Comparison of ENCODE assay signal across 25 cellular contexts in the genomic region with DNA sequence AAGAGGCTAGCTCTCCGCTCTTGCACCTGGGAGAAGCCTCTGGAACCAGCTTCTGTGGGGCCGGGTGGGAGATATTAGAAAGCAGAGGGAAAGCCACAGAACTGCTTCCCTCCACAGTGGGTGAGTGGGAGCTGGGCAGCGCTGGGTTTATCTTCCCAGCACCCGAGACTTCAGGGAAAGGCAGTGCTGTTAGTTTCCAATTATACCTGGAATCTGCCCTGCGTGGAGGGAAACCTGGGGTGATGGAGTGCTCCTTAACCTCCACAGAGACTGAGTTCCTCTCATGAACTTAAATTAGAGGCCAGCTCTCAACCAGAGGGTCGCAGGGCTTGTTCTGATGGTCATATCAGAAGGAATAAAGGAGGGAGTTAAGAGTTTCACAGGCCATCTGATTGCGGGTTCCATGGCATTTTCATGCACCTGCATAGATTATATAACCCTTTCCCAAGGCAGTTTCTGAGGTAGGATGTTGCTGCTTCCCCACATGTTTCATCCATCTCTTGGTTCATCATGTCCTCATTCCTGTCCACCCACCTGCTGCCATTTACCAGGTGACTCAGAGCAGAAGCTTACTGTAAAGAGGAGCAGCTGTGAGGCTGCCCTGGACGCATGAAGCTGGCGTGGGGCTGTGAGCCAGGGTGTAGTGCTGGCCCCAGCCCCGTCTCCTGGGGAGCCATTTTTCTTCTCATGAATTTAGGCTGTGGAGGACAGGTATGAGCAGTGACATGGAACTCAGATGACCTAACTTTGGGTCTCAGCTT. TPM values are rescaled to one million over a fixed set of nuclear protein-coding genes. Genes with fewer than 3 reads are reported as not detected.
DNase-seq lines count a peak whose midpoint lies in the region; ATAC-seq and TF ChIP-seq lines count a peak whose summit lies in the region.
"Had no signal": no experiment of that assay in that cellular context is flagged by ENCODE, and none has a peak within 500 bp of the region (broad histone marks: within the 10 kb centered on the region; RNA-seq: fewer than 3 reads in every experiment).

No MANE protein-coding gene starts in this region.

- H3K27me3 ChIP-seq in AG04450 (ENCODE audit: control insufficient read depth, insufficient read depth, low read length) = no peaks in the 10 kb centered on the region
- H3K27me3 ChIP-seq in GM23338 (ENCODE audit: insufficient read depth) = no peaks in the 10 kb centered on the region
- H3K27me3 ChIP-seq: adrenal gland, body of pancreas, right lobe of liver, upper lobe of left lung had no signal

- TF ChIP-seq CTCF in AG04450 (IDR thresholded peaks at IDR 0.05; ENCODE audit: low read depth, low read length) (no peak), GM23338 (conservative IDR thresholded peaks at IDR 0.05; ENCODE audit: low read depth in 2 of 2) (no peak), WTC11 (IDR thresholded peaks at IDR 0.05) (no peak)

- H3K4me3 Mint-ChIP-seq in GM23338 (no peak overlapping the region; the same call in 2 of the 3 replicates), WTC11 (peak overlapping the region; percentile 44; the same call in 1 of the 2 replicates)
- H3K4me3 Mint-ChIP-seq in activated CD4-positive, alpha-beta T cell treated with anti-CD3 and anti-CD28 coated beads, Interleukin-2, amount 10 ng/mL, durations not matched to agents 24 days and 14 days = no peak overlapping the region
- H3K4me3 Mint-ChIP-seq: activated CD4-positive, alpha-beta T cell treated with anti-CD3 and anti-CD28 coated beads, Interleukin-2, amount 10 ng/mL, durations not matched to agents 7 days and 5 days; activated T-cell treated with anti-CD3 and anti-CD28 coated beads, Interleukin-2, amount 50 U/mL, for 24 hours; neural crest cell; stimulated activated effector memory CD8-positive, alpha-beta T cell treated with anti-CD3 and anti-CD28 coated beads, Interleukin-12 subunit alpha, Interleukin-12 subunit beta, amount 100 ng/mL, for 72 hours had no signal

- H3K4me3 ChIP-seq in AG04450 (ENCODE audit: low read depth, low read length) (no peak overlapping the region), GM23338 (peak overlapping the region; percentile 6; the same call in 1 of the 2 replicates), iPS-18c (ENCODE audit: insufficient read depth, low read depth, low read length) (peak overlapping the region; percentile 3; the same call in 1 of the 2 replicates)
- H3K4me3 ChIP-seq: adrenal gland, body of pancreas, lung, upper lobe of left lung had no signal

- H3K27ac ChIP-seq in AG04450 (ENCODE audit: low read depth, low read length) = peak overlapping the region; percentile 21
- no peak overlapping the region for H3K27ac ChIP-seq in GM23338 (ENCODE audit: low read depth)
- H3K27ac ChIP-seq: adrenal gland, body of pancreas, upper lobe of left lung, WERI-Rb-1 had no signal

- H3K4me1 Mint-ChIP-seq in GM23338 (peaks cover 46% of the 10 kb centered on the region), WTC11 (peaks cover 52% of the 10 kb centered on the region)
- H3K4me1 Mint-ChIP-seq in activated CD4-positive, alpha-beta T cell treated with anti-CD3 and anti-CD28 coated beads, Interleukin-2, amount 10 ng/mL, durations not matched to agents 24 days and 14 days = no peaks in the 10 kb centered on the region
- H3K4me1 Mint-ChIP-seq: activated CD4-positive, alpha-beta T cell treated with anti-CD3 and anti-CD28 coated beads, Interleukin-2, amount 10 ng/mL, durations not matched to agents 7 days and 5 days; stimulated activated effector memory CD8-positive, alpha-beta T cell treated with anti-CD3 and anti-CD28 coated beads, Interleukin-12 subunit alpha, Interleukin-12 subunit beta, amount 100 ng/mL, for 72 hours had no signal

- H3K9me3 ChIP-seq in AG04450 (ENCODE audit: control insufficient read depth, insufficient read depth, low read length) = no peaks in the 10 kb centered on the region
- H3K9me3 ChIP-seq in iPS-18c (ENCODE audit: control insufficient read depth, insufficient read depth, low read length) = no peaks in the 10 kb centered on the region
- H3K9me3 ChIP-seq: adrenal gland, body of pancreas, right lobe of liver, upper lobe of left lung had no signal

- CTCF ChIA-PET in AG04450 (lab: Charles Lee) (no interaction called here), WTC11 (lab: Charles Lee) (interaction anchor here (0.7 to 2.7 kb wide), 7 partner anchors 9 to 165 kb away, joined by 3 to 9 read pairs (median 3); partner anchors contain the start of gene USP3)

- peaks cover 2% of the 10 kb centered on the region for H3K27me3 Mint-ChIP-seq in GM23338 (ENCODE audit: insufficient read depth, low read depth, poor library complexity)
- no peaks in the 10 kb centered on the region; the same call in 1 of the 2 replicates for H3K27me3 Mint-ChIP-seq in WTC11 (ENCODE audit: low read depth)
- H3K27me3 Mint-ChIP-seq in activated CD4-positive, alpha-beta T cell treated with anti-CD3 and anti-CD28 coated beads, Interleukin-2, amount 10 ng/mL, durations not matched to agents 24 days and 14 days = peaks cover 11% of the 10 kb centered on the region

- POLR2A ChIA-PET in AG04450 (lab: Yijun Ruan, JAX) (no interaction called here), WTC11 (lab: Charles Lee) (interaction anchor here (0.7 to 0.8 kb wide), 2 partner anchors 26 to 63 kb away, joined by 3 read pairs; no protein-coding TSS in a partner anchor)

- ATAC-seq in GM23338 (peak; percentile 42), WTC11 (no peak; the same call in 1 of the 2 replicates), HG02981 (IDR thresholded peaks at IDR 0.05; ENCODE audit: unreplicated experiment) (no peak)
- ATAC-seq: body of pancreas had no signal

- H3K4me1 ChIP-seq in GM23338 (ENCODE audit: insufficient read depth) = peaks cover 27% of the 10 kb centered on the region
- H3K4me1 ChIP-seq: adrenal gland, body of pancreas, upper lobe of left lung had no signal

- intact Hi-C loops in activated CD4-positive, alpha-beta T cell treated with anti-CD3 and anti-CD28 coated beads, Interleukin-2, amount 10 ng/mL, durations not matched to agents 24 days and 14 days (cut with micrococcal nuclease) = no loop called here

- no peaks in the 10 kb centered on the region for H3K79me2 ChIP-seq in GM23338 (replicated peaks; ENCODE audit: insufficient read depth)

- no peaks in the 10 kb centered on the region for H3F3A ChIP-seq in GM23338 (replicated peaks; ENCODE audit: low read depth)

- no peak overlapping the region for H2AFZ ChIP-seq in GM23338

- peak overlapping the region; percentile 28; the same call in 1 of the 2 replicates for H3K4me2 ChIP-seq in GM23338

- no peak for DNase-seq in AG04450 (ENCODE audit: low read depth, low spot score)
- no peak for DNase-seq in GM23338 (ENCODE audit: low spot score)
- DNase-seq in WTC11 (ENCODE audit: low spot score) = no peak
- no peak for DNase-seq in DMS114 treated with DMSO at 0.1 percent for 48 hours (lab: John Stamatoyannopoulos, UW; ENCODE audit: unreplicated experiment)
- no peak for DNase-seq in activated CD4-positive, alpha-beta T cell treated with anti-CD3 and anti-CD28 coated beads, Interleukin-2, amount 10 ng/mL, durations not matched to agents 24 days and 14 days
- no peak for DNase-seq in GDM1 (lab: John Stamatoyannopoulos, UW)
- DNase-seq: activated CD4-positive, alpha-beta T cell treated with anti-CD3 and anti-CD28 coated beads, Interleukin-2, amount 10 ng/mL, durations not matched to agents 7 days and 5 days; activated naive CD4-positive, alpha-beta T cell; activated T-cell treated with anti-CD3 and anti-CD28 coated beads, Interleukin-2, amount 50 U/mL, for 24 hours; adrenal gland; body of pancreas; COR-L47; NCI-H1092 treated with DMSO at 0.1 percent for 48 hours; NCI-H1930; right lobe of liver; stimulated activated CD4-positive, alpha-beta T cell treated with anti-CD3 and anti-CD28 coated beads, Interleukin-12 subunit alpha, Interleukin-12 subunit beta, amount 100 ng/mL, for 4 hours; stimulated activated CD4-positive, alpha-beta T cell treated with anti-CD3 and anti-CD28 coated beads, Interleukin-4, amount 100 ng/mL, for 24 hours; upper lobe of left lung; WERI-Rb-1 had no signal

- peaks cover 4% of the 10 kb centered on the region; the same call in 1 of the 2 replicates for H3K9me2 ChIP-seq in GM23338 (ENCODE audit: insufficient read depth)

- H3K27ac Mint-ChIP-seq in GM23338 (no peak overlapping the region), WTC11 (no peak overlapping the region)
- H3K27ac Mint-ChIP-seq in activated CD4-positive, alpha-beta T cell treated with anti-CD3 and anti-CD28 coated beads, Interleukin-2, amount 10 ng/mL, durations not matched to agents 24 days and 14 days = no peak overlapping the region
- H3K27ac Mint-ChIP-seq: activated CD4-positive, alpha-beta T cell treated with anti-CD3 and anti-CD28 coated beads, Interleukin-2, amount 10 ng/mL, durations not matched to agents 7 days and 5 days; activated T-cell treated with anti-CD3 and anti-CD28 coated beads, Interleukin-2, amount 50 U/mL, for 24 hours; stimulated activated effector memory CD8-positive, alpha-beta T cell treated with anti-CD3 and anti-CD28 coated beads, Interleukin-12 subunit alpha, Interleukin-12 subunit beta, amount 100 ng/mL, for 72 hours had no signal

- no peaks in the 10 kb centered on the region for H4K20me1 ChIP-seq in GM23338 (replicated peaks; ENCODE audit: insufficient read depth)

- H3K9me3 Mint-ChIP-seq in GM23338 (no peaks in the 10 kb centered on the region), WTC11 (no peaks in the 10 kb centered on the region)
- H3K9me3 Mint-ChIP-seq in activated CD4-positive, alpha-beta T cell treated with anti-CD3 and anti-CD28 coated beads, Interleukin-2, amount 10 ng/mL, durations not matched to agents 24 days and 14 days = no peaks in the 10 kb centered on the region
- H3K9me3 Mint-ChIP-seq: activated CD4-positive, alpha-beta T cell treated with anti-CD3 and anti-CD28 coated beads, Interleukin-2, amount 10 ng/mL, durations not matched to agents 7 days and 5 days; activated T-cell treated with anti-CD3 and anti-CD28 coated beads, Interleukin-2, amount 50 U/mL, for 24 hours; stimulated activated effector memory CD8-positive, alpha-beta T cell treated with anti-CD3 and anti-CD28 coated beads, Interleukin-12 subunit alpha, Interleukin-12 subunit beta, amount 100 ng/mL, for 72 hours had no signal

- no peaks in the 10 kb centered on the region for H3K36me3 ChIP-seq in GM23338 (ENCODE audit: insufficient read depth)
- H3K36me3 ChIP-seq: adrenal gland, right lobe of liver, upper lobe of left lung, WERI-Rb-1 had no signal

- H3K36me3 Mint-ChIP-seq in GM23338 (ENCODE audit: low read depth) = no peaks in the 10 kb centered on the region; the same call in 2 of the 3 replicates
- H3K36me3 Mint-ChIP-seq in WTC11 = no peaks in the 10 kb centered on the region
- H3K36me3 Mint-ChIP-seq in activated CD4-positive, alpha-beta T cell treated with anti-CD3 and anti-CD28 coated beads, Interleukin-2, amount 10 ng/mL, durations not matched to agents 24 days and 14 days (ENCODE audit: low read depth) = no peaks in the 10 kb centered on the region
- H3K36me3 Mint-ChIP-seq: stimulated activated effector memory CD8-positive, alpha-beta T cell treated with anti-CD3 and anti-CD28 coated beads, Interleukin-12 subunit alpha, Interleukin-12 subunit beta, amount 100 ng/mL, for 72 hours had no signal

RNA-seq across cellular contexts. Expression of gene CA12, which starts 42.5 kb away (rescaled TPM):
- 55.5 and 61.4 TPM in 2 replicates for polyA plus RNA-seq in AG04450 (2011; rRNA removed)
- 29.4 and 34.4 TPM in 2 replicates for polyA minus RNA-seq in AG04450 (2011; rRNA and poly(A)+ RNA removed)
- 2.9 and 5.2 TPM in 2 replicates for total RNA-seq in GM23338 (2014; rRNA removed; shearing (Covaris generic))
- polyA plus RNA-seq in GM23338 (2016; fragmentation: Nextera tagmentation; extraction: Ambion mirVana) = 2.7 and 2.9 TPM in 2 replicates
- 2.8 to 3.3 TPM (median 2.8 TPM) in 3 replicates for total RNA-seq in WTC11 (2021)
- 0.43 and 0.63 TPM in 2 replicates for total RNA-seq in activated CD4-positive, alpha-beta T cell treated with anti-CD3 and anti-CD28 coated beads, Interleukin-2, amount 10 ng/mL, durations not matched to agents 24 days and 14 days
- total RNA-seq: activated CD4-positive, alpha-beta T cell treated with anti-CD3 and anti-CD28 coated beads, Interleukin-2, amount 10 ng/mL, durations not matched to agents 7 days and 5 days; OCI-LY7 had no signal
